In genomic region chr11:19714093-19714386, GRCh38 we compare ENCODE assay signal across 8 cellular contexts. TPM values are rescaled to one million over a fixed set of nuclear protein-coding genes. Genes with fewer than 3 reads are reported as not detected.
DNase-seq lines count a peak whose midpoint lies in the region; ATAC-seq, FAIRE-seq and TF ChIP-seq lines count a peak whose summit lies in the region.

No MANE protein-coding gene starts in this region.

- peak overlapping the region in 4 of 7 donors; percentile 4 to 74 (median 46) for H3K27ac Mint-ChIP-seq in CD4-positive, alpha-beta memory T cell

- peak overlapping the region; percentile 71 for H3K4me2 ChIP-seq in endothelial cell of umbilical vein (ENCODE audit: insufficient read depth, low read length)

- H3K27me3 ChIP-seq in CD4-positive, alpha-beta memory T cell (ENCODE audit: insufficient read depth, low read length), result peaks cover 23% of the 10 kb centered on the region
- peaks cover 0 to 14% of the 10 kb centered on the region in 2 donors for H3K27me3 ChIP-seq in Peyer's patch
- H3K27me3 ChIP-seq in endothelial cell of umbilical vein (ENCODE audit: control insufficient read depth in 2 of 2, insufficient read depth in 2 of 2, low read length in 2 of 2), result no peaks in the 10 kb centered on the region
- H3K27me3 ChIP-seq in ovary, result peaks cover 5% of the 10 kb centered on the region

- DNase-seq in CD4-positive, alpha-beta memory T cell, result peak in 1 of 5 donors; percentile 5
- DNase-seq in Peyer's patch, result no peak
- DNase-seq in endothelial cell of umbilical vein (ENCODE audit: low read depth, low spot score), result peak; percentile 46
- peak in 1 of 5 donors; percentile 27 for DNase-seq in ovary
- DNase-seq in NCI-H774 (lab: John Stamatoyannopoulos, UW), result no peak
- DNase-seq in NCI-H1930 (lab: John Stamatoyannopoulos, UW), result no peak

- no peak for ATAC-seq in GM19023 (IDR thresholded peaks at IDR 0.05; ENCODE audit: unreplicated experiment)
- ATAC-seq in GM21423 (IDR thresholded peaks at IDR 0.05; ENCODE audit: unreplicated experiment), result no peak

- CTCF ChIA-PET in CD4-positive, alpha-beta memory T cell (lab: Charles Lee; ENCODE audit: partially characterized antibody), result interaction anchor here (1.0 kb wide), 1 partner anchor 28 kb away, joined by 3 read pairs; no protein-coding TSS in a partner anchor
- CTCF ChIA-PET in endothelial cell of umbilical vein (lab: Charles Lee), result interaction anchor here (0.6 to 3.3 kb wide), 13 partner anchors 9 to 189 kb away, joined by 3 to 34 read pairs (median 10); no protein-coding TSS in a partner anchor

- TF ChIP-seq CTCF in Peyer's patch (IDR thresholded peaks at IDR 0.05), result no peak
- TF ChIP-seq CTCF in endothelial cell of umbilical vein (IDR thresholded peaks at IDR 0.05; ENCODE audit: extremely low read depth in 1 of 2, insufficient read depth in 1 of 2, low read depth in 1 of 2, low read length in 2 of 2), result no peak
- TF ChIP-seq CTCF in ovary (IDR thresholded peaks at IDR 0.05), result no peak

- peak; percentile 15 for FAIRE-seq in endothelial cell of umbilical vein (lab: Jason Lieb, UNC)

- no peaks in the 10 kb centered on the region for H4K20me1 ChIP-seq in endothelial cell of umbilical vein (replicated peaks; ENCODE audit: control insufficient read depth, extremely low read depth, insufficient read depth, low read length)

- no peaks in the 10 kb centered on the region for H3K9me1 ChIP-seq in endothelial cell of umbilical vein (replicated peaks; ENCODE audit: control insufficient read depth, extremely low read depth, insufficient read depth, low read length)

- 1 to 4% (median 2%) methylated on average over 17 of the region's 17 CpGs for WGBS in ovary, 3 donors

- H3K9me3 Mint-ChIP-seq in CD4-positive, alpha-beta memory T cell, result no peaks in the 10 kb centered on the region

- no peak overlapping the region for H3K27ac ChIP-seq in CD4-positive, alpha-beta memory T cell (ENCODE audit: low read depth, low read length)
- peak overlapping the region in 1 of 4 donors; percentile 89 for H3K27ac ChIP-seq in Peyer's patch
- peak overlapping the region; percentile 93 for H3K27ac ChIP-seq in endothelial cell of umbilical vein (ENCODE audit: insufficient read depth, low read depth, low read length)
- H3K27ac ChIP-seq in ovary, result no peak overlapping the region

- intact Hi-C loops in CD4-positive, alpha-beta memory T cell (cut with micrococcal nuclease), result loop anchor here (10.0 kb wide), 1 partner anchor 1699 kb away; the partner anchor contains the start of gene SERGEF
- intact Hi-C loops in endothelial cell of umbilical vein (cut with micrococcal nuclease), result loop anchor here (1.0 to 10.0 kb wide), 2 partner anchors 344 to 1319 kb away; partner anchors contain the start of gene LDHA
- intact Hi-C loops in ovary (cut with DNase I), result no loop called here

- H3K9ac ChIP-seq in endothelial cell of umbilical vein (replicated peaks; ENCODE audit: extremely low read depth, insufficient read depth, low read length), result peak overlapping the region; percentile 79

- no peak for TF ChIP-seq POLR2A in Peyer's patch (IDR thresholded peaks at IDR 0.05)
- peak; percentile 65 for TF ChIP-seq POLR2A in endothelial cell of umbilical vein (IDR thresholded peaks at IDR 0.05; ENCODE audit: low read depth, low read length)
- TF ChIP-seq POLR2A in ovary (IDR thresholded peaks at IDR 0.05), result no peak

- peaks cover 60% of the 10 kb centered on the region for H3K79me2 ChIP-seq in endothelial cell of umbilical vein (ENCODE audit: control insufficient read depth, insufficient read depth, low read length)

- H3K4me1 Mint-ChIP-seq in CD4-positive, alpha-beta memory T cell, result peaks cover 14 to 46% (median 30%) of the 10 kb centered on the region in 4 donors

- no peaks in the 10 kb centered on the region for H3K9me3 ChIP-seq in CD4-positive, alpha-beta memory T cell (ENCODE audit: control insufficient read depth in 1 of 2, low read length in 2 of 2)
- H3K9me3 ChIP-seq in Peyer's patch (no peaks in the 10 kb centered on the region), endothelial cell of umbilical vein (replicated peaks; ENCODE audit: control insufficient read depth, insufficient read depth, low read length) (no peaks in the 10 kb centered on the region), ovary (no peaks in the 10 kb centered on the region)

- BruUV-seq in endothelial cell of umbilical vein (replicated peaks; lab: Mats Ljungman, UMichigan), result TSS peak; percentile 10

- peaks cover 20% of the 10 kb centered on the region for H3K4me1 ChIP-seq in CD4-positive, alpha-beta memory T cell (ENCODE audit: insufficient read depth, low read length)
- H3K4me1 ChIP-seq in Peyer's patch (peaks cover 0 to 28% (median 7%) of the 10 kb centered on the region in 4 donors), endothelial cell of umbilical vein (ENCODE audit: control insufficient read depth, extremely low read depth, insufficient read depth, low read length) (peaks cover 40% of the 10 kb centered on the region), ovary (ENCODE audit: insufficient read depth) (peaks cover 2% of the 10 kb centered on the region)

- no peak for TF ChIP-seq EP300 in ovary (IDR thresholded peaks at IDR 0.05)

- H2AFZ ChIP-seq in endothelial cell of umbilical vein (ENCODE audit: low read depth, low read length), result peak overlapping the region; percentile 73

- H3K36me3 ChIP-seq in CD4-positive, alpha-beta memory T cell (ENCODE audit: insufficient read depth, low read length), result no peaks in the 10 kb centered on the region
- no peaks in the 10 kb centered on the region for H3K36me3 ChIP-seq in Peyer's patch
- H3K36me3 ChIP-seq in endothelial cell of umbilical vein (ENCODE audit: control insufficient read depth in 2 of 2, extremely low read depth in 1 of 2, insufficient read depth in 2 of 2, low read length in 2 of 2), result no peaks in the 10 kb centered on the region
- H3K36me3 ChIP-seq in ovary, result no peaks in the 10 kb centered on the region

- H3K4me3 ChIP-seq in CD4-positive, alpha-beta memory T cell (ENCODE audit: low read length in 2 of 2), result peak overlapping the region; percentile 40 to 67
- H3K4me3 ChIP-seq in Peyer's patch (peak overlapping the region; percentile 42 to 68 (median 59)), endothelial cell of umbilical vein (replicated peaks in 1 of 3; ENCODE audit: insufficient read depth in 1 of 3, low read depth in 1 of 3, low read length in 3 of 3) (peak overlapping the region; percentile 56 to 86 (median 84)), ovary (peak overlapping the region; percentile 66)

- peaks cover 12 to 18% of the 10 kb centered on the region in 2 donors for H3K27me3 Mint-ChIP-seq in CD4-positive, alpha-beta memory T cell

- H3K4me3 Mint-ChIP-seq in CD4-positive, alpha-beta memory T cell, result peak overlapping the region; percentile 87 to 95 (median 92)

- POLR2A ChIA-PET in CD4-positive, alpha-beta memory T cell (lab: Charles Lee; ENCODE audit: partially characterized antibody), result interaction anchor here (5.3 kb wide), 1 partner anchor 10 kb away, joined by 106 read pairs; no protein-coding TSS in a partner anchor
- POLR2A ChIA-PET in endothelial cell of umbilical vein (lab: Charles Lee), result interaction anchor here (0.6 to 1.1 kb wide), 3 partner anchors 10 to 141 kb away, joined by 5 to 6 read pairs (median 5); no protein-coding TSS in a partner anchor

- H3K36me3 Mint-ChIP-seq in CD4-positive, alpha-beta memory T cell, result peaks cover 0 to 5% of the 10 kb centered on the region in 2 donors

- dilution Hi-C loops in endothelial cell of umbilical vein (cut with MboI; ENCODE audit: extremely low pct_ligation_motif_present, low sequenced_read_pairs), result no loop called here

TF ChIP-seq in endothelial cell of umbilical vein, 7 proteins besides CTCF, POLR2A, EP300 and RAD21:
- TF ChIP-seq POLR2AphosphoS5 (IDR thresholded peaks at IDR 0.05; ENCODE audit: insufficient read depth, low read depth, low read length), result no peak
- TF ChIP-seq GATA2 (IDR thresholded peaks at IDR 0.05; ENCODE audit: insufficient read depth, insufficient read length, low read depth, low read length), result no peak
- TF ChIP-seq EZH2 (IDR thresholded peaks at IDR 0.05; ENCODE audit: borderline replicate concordance, low read depth, low read length, severe bottlenecking), result no peak
- no peak for TF ChIP-seq MAX (IDR thresholded peaks at IDR 0.05; ENCODE audit: insufficient read depth, insufficient read length)
- no peak for TF ChIP-seq MYC (IDR thresholded peaks at IDR 0.05; ENCODE audit: low read depth, low read length)
- no peak for TF ChIP-seq FOS (IDR thresholded peaks at IDR 0.05; ENCODE audit: borderline replicate concordance, insufficient read depth, low read length)
- TF ChIP-seq JUN (IDR thresholded peaks at IDR 0.05; ENCODE audit: borderline replicate concordance, insufficient read depth, insufficient read length, low read depth), result no peak

RNA-seq across cellular contexts. Expression of gene NAV2, which starts 1.4 kb away (rescaled TPM):
- total RNA-seq in CD4-positive, alpha-beta memory T cell, result 1 to 10 TPM; 4.2 to 6.2 TPM
- polyA plus RNA-seq in CD4-positive, alpha-beta memory T cell, result 1 to 10 TPM in 1 of 2 donors, not detected in 1; 1.1 TPM
- total RNA-seq in Peyer's patch (10 to 100 TPM in 3 of 4 donors, 1 to 10 TPM in 1; 6.0 to 48.7 (median 20.1) TPM), endothelial cell of umbilical vein (45.8 and 68.0 TPM in 2 replicates), ovary (10 to 100 TPM in 3 of 7 donors, 1 to 10 TPM in 4; 2.9 to 14.1 (median 9.9) TPM)
- polyA plus RNA-seq in endothelial cell of umbilical vein (10.9 and 11.0 TPM in 2 replicates), ovary (1 to 10 TPM; 3.5 to 7.8 TPM)
- polyA plus RNA-seq in endothelial cell of umbilical vein (2011; cell fraction: cytosol; rRNA removed), result 10.3 and 10.4 TPM in 2 replicates
- polyA plus RNA-seq in endothelial cell of umbilical vein (2011; cell fraction: nucleus; rRNA removed), result 45.3 and 49.3 TPM in 2 replicates
- polyA plus RNA-seq in endothelial cell of umbilical vein (2012), result 22.2 and 26.4 TPM in 2 replicates
- polyA minus RNA-seq in endothelial cell of umbilical vein, result 47.7 and 51.4 TPM in 2 replicates
- polyA minus RNA-seq in endothelial cell of umbilical vein (2011; cell fraction: cytosol; rRNA and poly(A)+ RNA removed), result 5.6 TPM
- 76.8 and 77.0 TPM in 2 replicates for polyA minus RNA-seq in endothelial cell of umbilical vein (2011; cell fraction: nucleus; rRNA and poly(A)+ RNA removed)

Comparison
In these comparisons a context has a peak if more than half of its experiments do, and no peak if none do; other contexts are left out.
1. intact Hi-C loops: an anchor here in CD4-positive, alpha-beta memory T cell (10.0 kb wide) and endothelial cell of umbilical vein (1.0 to 10.0 kb wide); none called in ovary.